In genomic region chr19:38388310-38389100, GRCh38 we compare ENCODE assay signal across 8 cellular contexts.
A peak's percentile ranks its signal among the peaks of the same experiment; 100 is the strongest.
DNase-seq lines count a peak whose midpoint lies in the region; ATAC-seq lines count a peak whose summit lies in the region.

TSS of gene SPRED3 (plus strand) at chr19:38388697. CDS start at chr19:38390303, 1,606 bp downstream.

- H3K4me3 ChIP-seq in skeletal muscle cell (ENCODE audit: low read depth, low read length), result peak within 1 kb of the TSS; percentile 81

- ATAC-seq in GM21515 (IDR thresholded peaks at IDR 0.05; ENCODE audit: unreplicated experiment) (no peak), HG02840 (IDR thresholded peaks at IDR 0.05; ENCODE audit: low FRiP score, unreplicated experiment) (no peak)

- peak; percentile 49 to 96 for DNase-seq in NCI-H187 (lab: John Stamatoyannopoulos, UW)
- no peak for DNase-seq in NCI-H187 treated with DMSO at 0.1 percent for 48 hours (lab: John Stamatoyannopoulos, UW)
- peak; percentile 66 for DNase-seq in NCI-H1694 treated with DMSO at 0.1 percent for 48 hours (lab: John Stamatoyannopoulos, UW)
- peak in 52 of 58 donors; percentile 29 to 91 (median 64) for DNase-seq in anterior cingulate cortex (lab: John Stamatoyannopoulos, UW)
- peak in 40 of 51 donors; percentile 18 to 86 (median 58) for DNase-seq in hypothalamus (lab: John Stamatoyannopoulos, UW)
- no peak for DNase-seq in skeletal muscle cell (ENCODE audit: low read depth)

Comparison
In these comparisons a context has a peak if more than half of its experiments do, and no peak if none do; other contexts are left out.
1. DNase-seq: peak in NCI-H187 (2 of 2), NCI-H1694 treated with DMSO at 0.1 percent for 48 hours (single experiment), anterior cingulate cortex (52 of 58) and hypothalamus (40 of 51); none in NCI-H187 treated with DMSO at 0.1 percent for 48 hours (single experiment) and skeletal muscle cell (single experiment).